In genomic region chr9:76401580-76402354, GRCh38 we compare ENCODE assay signal across 20 cellular contexts. TPM values are rescaled to one million over a fixed set of nuclear protein-coding genes. Genes with fewer than 3 reads are reported as not detected.
DNase-seq lines count a peak whose midpoint lies in the region; ATAC-seq and TF ChIP-seq lines count a peak whose summit lies in the region.
"Had no signal": no experiment of that assay in that cellular context is flagged by ENCODE, and none has a peak within 500 bp of the region (broad histone marks: within the 10 kb centered on the region; RNA-seq: fewer than 3 reads in every experiment).

No MANE protein-coding gene starts in this region.

- 47% methylated on average over 3 of the region's 3 CpGs for WGBS in SK-N-SH (ENCODE audit: low lambda C conversion rate)
- 76% methylated on average over 3 of the region's 3 CpGs for WGBS in smooth muscle cell (ENCODE audit: low lambda C conversion rate)
- WGBS in stomach, 5 donors: 67 to 69% (median 67%) methylated on average over 3 of the region's 3 CpGs

- intact Hi-C loops in stomach (cut with DNase I; ENCODE audit: low total_unique reads): no loop called here

- CTCF ChIA-PET in SK-N-SH (lab: Yijun Ruan, JAX): interaction anchor here (1.1 kb wide), 1 partner anchor 23 kb away, joined by 3 read pairs; no protein-coding TSS in a partner anchor
- CTCF ChIA-PET in activated CD4-positive, alpha-beta T cell treated with anti-CD3 and anti-CD28 coated beads, Interleukin-2, amount 10 ng/mL, durations not matched to agents 7 days and 5 days (lab: Charles Lee): interaction anchor here (1.1 to 1.7 kb wide), 3 partner anchors 9 to 50 kb away, joined by 3 to 4 read pairs (median 3); no protein-coding TSS in a partner anchor

- H3K27ac Mint-ChIP-seq in activated CD4-positive, alpha-beta T cell treated with anti-CD3 and anti-CD28 coated beads, Interleukin-2, amount 10 ng/mL, durations not matched to agents 7 days and 5 days: no peak overlapping the region
- H3K27ac Mint-ChIP-seq: CD4-positive, alpha-beta T cell; dendritic cell treated with granulocyte-macrophage colony-stimulating factor and Interleukin-4, amounts not matched to agents 40 ng/mL and 50 ng/mL, for 4 days; stimulated activated naive B cell treated with anti-CD40 and anti-IgM and Interleukin-4, amounts not matched to agents 10 μg/mL and 1 μg/mL and 100 μg/mL, for 72 hours had no signal

- no peak for TF ChIP-seq RAD21 in SK-N-SH (IDR thresholded peaks at IDR 0.05; ENCODE audit: low read length)

- H3K4me3 ChIP-seq in SK-N-SH (ENCODE audit: low read depth in 2 of 2, low read length in 1 of 2) (no peak overlapping the region), epithelial cell of esophagus (ENCODE audit: low read length) (no peak overlapping the region), smooth muscle cell (no peak overlapping the region), stomach (no peak overlapping the region)
- H3K4me3 ChIP-seq: HAP-1, heart right ventricle, spleen, upper lobe of right lung had no signal

- no peaks in the 10 kb centered on the region for H4K20me1 ChIP-seq in SK-N-SH (ENCODE audit: insufficient read depth)
- H4K20me1 ChIP-seq in smooth muscle cell (ENCODE audit: low read depth): no peaks in the 10 kb centered on the region

- no peaks in the 10 kb centered on the region for H3K79me2 ChIP-seq in SK-N-SH (ENCODE audit: insufficient read depth)
- H3K79me2 ChIP-seq in smooth muscle cell (ENCODE audit: low read depth): no peaks in the 10 kb centered on the region

- no peak for TF ChIP-seq EP300 in SK-N-SH (IDR thresholded peaks at IDR 0.05; ENCODE audit: borderline replicate concordance in 1 of 2, low read depth in 1 of 2, low read length in 1 of 2)
- TF ChIP-seq EP300 in stomach (IDR thresholded peaks at IDR 0.05): no peak

- H3K9me3 ChIP-seq in SK-N-SH: no peaks in the 10 kb centered on the region
- H3K9me3 ChIP-seq in smooth muscle cell (replicated peaks; ENCODE audit: low read depth): no peaks in the 10 kb centered on the region
- no peaks in the 10 kb centered on the region for H3K9me3 ChIP-seq in stomach
- H3K9me3 ChIP-seq: HAP-1, heart right ventricle, spleen, upper lobe of right lung had no signal

- peak overlapping the region; percentile 69; the same call in 1 of the 2 replicates for H2AFZ ChIP-seq in SK-N-SH (ENCODE audit: low read depth)
- no peak overlapping the region for H2AFZ ChIP-seq in smooth muscle cell (ENCODE audit: low read depth)

- no peaks in the 10 kb centered on the region for H3K27me3 Mint-ChIP-seq in activated CD4-positive, alpha-beta T cell treated with anti-CD3 and anti-CD28 coated beads, Interleukin-2, amount 10 ng/mL, durations not matched to agents 7 days and 5 days
- H3K27me3 Mint-ChIP-seq: CD4-positive, alpha-beta T cell; dendritic cell treated with granulocyte-macrophage colony-stimulating factor and Interleukin-4, amounts not matched to agents 40 ng/mL and 50 ng/mL, for 4 days; stimulated activated naive B cell treated with anti-CD40 and anti-IgM and Interleukin-4, amounts not matched to agents 10 μg/mL and 1 μg/mL and 100 μg/mL, for 72 hours had no signal

- DNase-seq in SK-N-SH: no peak
- peak; percentile 48 for DNase-seq in RKO (ENCODE audit: low spot score)
- peak; percentile 36 for DNase-seq in epithelial cell of esophagus (ENCODE audit: low read depth)
- DNase-seq in smooth muscle cell (lab: John Stamatoyannopoulos, UW; ENCODE audit: unreplicated experiment): no peak
- DNase-seq in activated CD4-positive, alpha-beta T cell treated with anti-CD3 and anti-CD28 coated beads, Interleukin-2, amount 10 ng/mL, durations not matched to agents 7 days and 5 days: no peak
- no peak for DNase-seq in superior temporal gyrus (ENCODE audit: extremely low spot score)
- DNase-seq in stomach: no peak
- DNase-seq: activated effector memory CD4-positive, alpha-beta T cell treated with anti-CD3 and anti-CD28 coated beads, Interleukin-2, amount 50 U/mL, for 16 hours; CD4-positive, alpha-beta T cell; heart right ventricle; NCI-H1092 treated with DMSO at 0.1 percent for 48 hours; NCI-H2227 treated with DMSO at 0.1 percent for 48 hours; spleen; stimulated activated naive B cell treated with anti-CD40 and anti-IgM and Interleukin-4, amounts not matched to agents 10 μg/mL and 1 μg/mL and 100 μg/mL, for 72 hours; upper lobe of right lung; WERI-Rb-1 had no signal

- H3K27me3 ChIP-seq in SK-N-SH (ENCODE audit: insufficient read depth) (no peaks in the 10 kb centered on the region), smooth muscle cell (ENCODE audit: low read depth) (no peaks in the 10 kb centered on the region), stomach (no peaks in the 10 kb centered on the region)
- H3K27me3 ChIP-seq: heart right ventricle, spleen, upper lobe of right lung had no signal

- H3K36me3 ChIP-seq in SK-N-SH (replicated peaks in 1 of 2; ENCODE audit: control insufficient read depth in 1 of 2, insufficient read depth in 2 of 2, low read length in 1 of 2): no peaks in the 10 kb centered on the region
- H3K36me3 ChIP-seq in smooth muscle cell (ENCODE audit: low read depth): no peaks in the 10 kb centered on the region
- no peaks in the 10 kb centered on the region for H3K36me3 ChIP-seq in stomach
- H3K36me3 ChIP-seq: HAP-1, heart right ventricle, spleen, upper lobe of right lung, WERI-Rb-1 had no signal

- TF ChIP-seq POLR2A in stomach (IDR thresholded peaks at IDR 0.05): no peak

- H3K4me2 ChIP-seq in SK-N-SH (no peak overlapping the region), smooth muscle cell (peak overlapping the region; percentile 21)

- H3F3A ChIP-seq in SK-N-SH (replicated peaks; ENCODE audit: insufficient read depth): peaks cover 4% of the 10 kb centered on the region
- no peaks in the 10 kb centered on the region for H3F3A ChIP-seq in smooth muscle cell (ENCODE audit: low read depth)

- no peak overlapping the region for H3K4me3 Mint-ChIP-seq in activated CD4-positive, alpha-beta T cell treated with anti-CD3 and anti-CD28 coated beads, Interleukin-2, amount 10 ng/mL, durations not matched to agents 7 days and 5 days
- H3K4me3 Mint-ChIP-seq: CD4-positive, alpha-beta T cell; dendritic cell treated with granulocyte-macrophage colony-stimulating factor and Interleukin-4, amounts not matched to agents 40 ng/mL and 50 ng/mL, for 4 days; stimulated activated naive B cell treated with anti-CD40 and anti-IgM and Interleukin-4, amounts not matched to agents 10 μg/mL and 1 μg/mL and 100 μg/mL, for 72 hours had no signal

- POLR2A ChIA-PET in SK-N-SH (lab: Yijun Ruan, JAX): no interaction called here
- POLR2A ChIA-PET in activated CD4-positive, alpha-beta T cell treated with anti-CD3 and anti-CD28 coated beads, Interleukin-2, amount 10 ng/mL, durations not matched to agents 7 days and 5 days (lab: Charles Lee): no interaction called here

- no peak for ATAC-seq in SK-N-SH treated with all-trans-retinoic acid at 6 μM for 48 hours
- ATAC-seq: heart right ventricle; stimulated activated naive B cell treated with anti-CD40 and anti-IgM and Interleukin-4, amounts not matched to agents 10 μg/mL and 1 μg/mL and 100 μg/mL, for 72 hours; upper lobe of right lung had no signal

- H3K4me1 ChIP-seq in SK-N-SH (ENCODE audit: control insufficient read depth in 1 of 2, insufficient read depth in 2 of 2, low read depth in 1 of 2, low read length in 1 of 2) (peaks cover 0 to 4% of the 10 kb centered on the region in 2 experiments; a peak in 1 of 4 replicates), smooth muscle cell (ENCODE audit: low read depth) (no peaks in the 10 kb centered on the region), stomach (peaks cover 0 to 13% (median 5%) of the 10 kb centered on the region in 4 donors)
- H3K4me1 ChIP-seq: HAP-1, upper lobe of right lung had no signal

- H3K27ac ChIP-seq in SK-N-SH (ENCODE audit: low read depth in 2 of 2, low read length in 1 of 2) (no peak overlapping the region), smooth muscle cell (ENCODE audit: low read depth) (peak overlapping the region; percentile 49), stomach (no peak overlapping the region)
- H3K27ac ChIP-seq: heart right ventricle, spleen, upper lobe of right lung, WERI-Rb-1 had no signal

- H3K36me3 Mint-ChIP-seq in activated CD4-positive, alpha-beta T cell treated with anti-CD3 and anti-CD28 coated beads, Interleukin-2, amount 10 ng/mL, durations not matched to agents 7 days and 5 days (ENCODE audit: low read depth): no peaks in the 10 kb centered on the region

- H3K4me1 Mint-ChIP-seq in activated CD4-positive, alpha-beta T cell treated with anti-CD3 and anti-CD28 coated beads, Interleukin-2, amount 10 ng/mL, durations not matched to agents 7 days and 5 days: peaks cover 34% of the 10 kb centered on the region

- H3K9ac ChIP-seq in SK-N-SH (no peak overlapping the region), smooth muscle cell (ENCODE audit: low read depth) (no peak overlapping the region)

- no peaks in the 10 kb centered on the region for H3K9me3 Mint-ChIP-seq in activated CD4-positive, alpha-beta T cell treated with anti-CD3 and anti-CD28 coated beads, Interleukin-2, amount 10 ng/mL, durations not matched to agents 7 days and 5 days
- H3K9me3 Mint-ChIP-seq: CD4-positive, alpha-beta T cell; dendritic cell treated with granulocyte-macrophage colony-stimulating factor and Interleukin-4, amounts not matched to agents 40 ng/mL and 50 ng/mL, for 4 days; stimulated activated naive B cell treated with anti-CD40 and anti-IgM and Interleukin-4, amounts not matched to agents 10 μg/mL and 1 μg/mL and 100 μg/mL, for 72 hours had no signal

- TF ChIP-seq CTCF in SK-N-SH (IDR thresholded peaks at IDR 0.05): no peak
- no peak for TF ChIP-seq CTCF in epithelial cell of esophagus (IDR thresholded peaks at IDR 0.05; ENCODE audit: insufficient read depth, low read depth, low read length, missing control alignments)
- TF ChIP-seq CTCF in smooth muscle cell (IDR thresholded peaks at IDR 0.05; ENCODE audit: borderline replicate concordance, insufficient read depth, poor library complexity, severe bottlenecking): no peak
- TF ChIP-seq CTCF in stomach (IDR thresholded peaks at IDR 0.05): no peak

- H3K9me2 ChIP-seq in SK-N-SH: no peaks in the 10 kb centered on the region

RNA-seq across cellular contexts. Expression of gene RFK, which starts 7.5 kb away (rescaled TPM):
- polyA plus RNA-seq in SK-N-SH (2012; rRNA removed): 7.2 and 9.3 TPM in 2 replicates
- polyA plus RNA-seq in SK-N-SH (2012; cell fraction: cytosol; rRNA removed): 12.9 and 15.2 TPM in 2 replicates
- polyA plus RNA-seq in SK-N-SH (2012; cell fraction: nucleus; rRNA removed): 1.8 and 3.0 TPM in 2 replicates
- 22.8 and 25.2 TPM in 2 replicates for total RNA-seq in smooth muscle cell
- 14.2 and 18.3 TPM in 2 replicates for polyA plus RNA-seq in smooth muscle cell
- 10 to 100 TPM; 14.5 to 16.4 TPM for total RNA-seq in activated CD4-positive, alpha-beta T cell treated with anti-CD3 and anti-CD28 coated beads, Interleukin-2, amount 10 ng/mL, durations not matched to agents 7 days and 5 days
- total RNA-seq in stomach: 10 to 100 TPM in 3 of 5 donors, 1 to 10 TPM in 2; 3.8 to 36.7 (median 26.8) TPM
- polyA plus RNA-seq in stomach: 10 to 100 TPM; 10.2 to 57.7 (median 29.5) TPM

RNA-seq across cellular contexts. Expression of gene GCNT1, which starts 57.2 kb away (rescaled TPM):
- 0.76 and 1.1 TPM in 2 replicates for polyA plus RNA-seq in SK-N-SH (2012; rRNA removed)
- 0.46 and 0.76 TPM in 2 replicates for polyA plus RNA-seq in SK-N-SH (2012; cell fraction: cytosol; rRNA removed)
- 0.35 and 0.55 TPM in 2 replicates for polyA plus RNA-seq in SK-N-SH (2012; cell fraction: nucleus; rRNA removed)
- 7.1 and 17.2 TPM in 2 replicates for total RNA-seq in smooth muscle cell
- polyA plus RNA-seq in smooth muscle cell: 4.9 and 5.6 TPM in 2 replicates
- 1 to 10 TPM; 4.6 to 8.9 TPM for total RNA-seq in activated CD4-positive, alpha-beta T cell treated with anti-CD3 and anti-CD28 coated beads, Interleukin-2, amount 10 ng/mL, durations not matched to agents 7 days and 5 days
- 100 to 1,000 TPM in 2 of 5 donors, 10 to 100 TPM in 2, 1 to 10 TPM in 1; 7.0 to 136 (median 18.7) TPM for total RNA-seq in stomach
- polyA plus RNA-seq in stomach: 10 to 100 TPM in 1 of 3 donors, 1 to 10 TPM in 2; 3.1 to 10.1 (median 5.4) TPM
- total RNA-seq: A673 had no signal

Comparison
In these comparisons a context has a peak if more than half of its experiments do, and no peak if none do; other contexts are left out.
1. DNase-seq: peak in RKO (single experiment) and epithelial cell of esophagus (single experiment); none in SK-N-SH (single experiment), smooth muscle cell (single experiment), activated CD4-positive, alpha-beta T cell treated with anti-CD3 and anti-CD28 coated beads, Interleukin-2, amount 10 ng/mL, durations not matched to agents 7 days and 5 days (single experiment), superior temporal gyrus (single experiment) and stomach (single experiment).